Comparison of ENCODE assay signal across 8 cellular contexts in the genomic region with DNA sequence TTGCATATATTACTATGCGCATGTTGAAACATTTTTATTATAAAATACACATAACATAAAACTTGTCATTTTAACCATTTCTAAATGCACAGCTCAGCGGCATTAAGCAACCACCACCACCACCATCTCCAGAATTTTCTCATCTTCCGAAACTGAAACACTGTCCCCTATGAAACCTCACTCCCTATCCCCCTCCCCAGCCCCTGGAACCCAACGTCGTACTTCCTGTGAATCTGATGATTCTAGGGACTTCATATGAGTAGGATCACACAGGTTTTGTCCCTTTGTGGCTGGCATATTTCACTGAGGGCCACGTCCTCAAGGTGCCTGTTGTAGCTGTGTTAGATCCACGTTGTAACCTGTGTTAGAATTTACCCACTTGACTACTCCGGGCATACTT. TPM values are rescaled to one million over a fixed set of nuclear protein-coding genes. Genes with fewer than 3 reads are reported as not detected.
DNase-seq lines count a peak whose midpoint lies in the region; ATAC-seq and TF ChIP-seq lines count a peak whose summit lies in the region.

No MANE protein-coding gene starts in this region.

- H3K4me1 ChIP-seq in Karpas-422 (ENCODE audit: low read length) = peaks cover 16% of the 10 kb centered on the region

- H4K20me1 ChIP-seq in Karpas-422 (ENCODE audit: insufficient read depth, low read depth, low read length) = peaks cover 22% of the 10 kb centered on the region

- peak overlapping the region; percentile 91 for H3K4me3 Mint-ChIP-seq in central memory CD8-positive, alpha-beta T cell
- H3K4me3 Mint-ChIP-seq in nephron progenitor cell = peak overlapping the region; percentile 84

- H3K4me3 ChIP-seq in Karpas-422 (ENCODE audit: low read length) = peak overlapping the region; percentile 86

- H3K27me3 ChIP-seq in Karpas-422 (ENCODE audit: low read length) = no peaks in the 10 kb centered on the region

- H3K9me3 ChIP-seq in Karpas-422 (ENCODE audit: low read length) = no peaks in the 10 kb centered on the region

- H3K27me3 Mint-ChIP-seq in central memory CD8-positive, alpha-beta T cell = no peaks in the 10 kb centered on the region
- H3K27me3 Mint-ChIP-seq in nephron progenitor cell (ENCODE audit: low read depth, poor library complexity) = no peaks in the 10 kb centered on the region

- H3K79me2 ChIP-seq in Karpas-422 (ENCODE audit: low read length) = peaks cover 35% of the 10 kb centered on the region

- no peaks in the 10 kb centered on the region for H3K9me3 Mint-ChIP-seq in central memory CD8-positive, alpha-beta T cell
- H3K9me3 Mint-ChIP-seq in nephron progenitor cell = no peaks in the 10 kb centered on the region

- peaks cover 28% of the 10 kb centered on the region for H3K4me1 Mint-ChIP-seq in central memory CD8-positive, alpha-beta T cell
- H3K4me1 Mint-ChIP-seq in nephron progenitor cell = peaks cover 17% of the 10 kb centered on the region

- ATAC-seq in central memory CD8-positive, alpha-beta T cell (replicated peaks; ENCODE audit: extremely low read depth, poor library complexity, severe bottlenecking) = no peak

- H2AFZ ChIP-seq in Karpas-422 (ENCODE audit: low read length) = peak overlapping the region; percentile 95; the same call in 1 of the 2 replicates

- peaks cover 13% of the 10 kb centered on the region for H3K36me3 Mint-ChIP-seq in central memory CD8-positive, alpha-beta T cell (ENCODE audit: insufficient read depth)
- peaks cover 6% of the 10 kb centered on the region for H3K36me3 Mint-ChIP-seq in nephron progenitor cell (ENCODE audit: low read depth)

- no peaks in the 10 kb centered on the region for H3K9me2 ChIP-seq in Karpas-422 (replicated peaks; ENCODE audit: insufficient read depth, low read length)

- no peak for DNase-seq in Karpas-422
- no peak for DNase-seq in central memory CD8-positive, alpha-beta T cell (ENCODE audit: low spot score in 2 of 2)
- DNase-seq in nephron progenitor cell = no peak
- no peak for DNase-seq in stimulated activated naive CD4-positive, alpha-beta T cell treated with Interleukin-2 at 50 U/mL for 16 hours (lab: John Stamatoyannopoulos, UW)
- no peak for DNase-seq in SW480 (ENCODE audit: low spot score)
- no peak for DNase-seq in stimulated activated CD4-positive, alpha-beta T cell treated with anti-CD3 and anti-CD28 coated beads, Interleukin-12 subunit alpha, Interleukin-12 subunit beta, amount 100 ng/mL, for 4 hours
- DNase-seq in NCI-H1092 treated with DMSO at 0.1 percent for 48 hours (lab: John Stamatoyannopoulos, UW) = no peak

- peak overlapping the region; percentile 98 for H3K27ac Mint-ChIP-seq in central memory CD8-positive, alpha-beta T cell (ENCODE audit: low read depth)
- H3K27ac Mint-ChIP-seq in nephron progenitor cell = peak overlapping the region; percentile 64

- H3K36me3 ChIP-seq in Karpas-422 (ENCODE audit: insufficient read depth, low read length) = no peaks in the 10 kb centered on the region

- peak overlapping the region; percentile 85 for H3K4me2 ChIP-seq in Karpas-422 (ENCODE audit: low read depth, low read length, poor library complexity, severe bottlenecking)

- H3K9ac ChIP-seq in Karpas-422 (ENCODE audit: low read length) = peak overlapping the region; percentile 88

- TF ChIP-seq CTCF in C4-2B (conservative IDR thresholded peaks at IDR 0.05) (no peak), nephron progenitor cell (IDR thresholded peaks at IDR 0.05) (no peak)

- H3K27ac ChIP-seq in C4-2B (peak overlapping the region; percentile 87), Karpas-422 (ENCODE audit: low read length) (no peak overlapping the region)

RNA-seq across cellular contexts. Expression of a gene that starts 0.7 kb away (rescaled TPM):
- total RNA-seq in Karpas-422 (2014; rRNA removed; shearing (Covaris generic); ENCODE audit: low replicate concordance) = 106 and 270 TPM in 2 replicates

RNA-seq across cellular contexts. Expression of a gene that starts 28.8 kb away (rescaled TPM):
- not detected in 2 replicates for total RNA-seq in Karpas-422 (2014; rRNA removed; shearing (Covaris generic); ENCODE audit: low replicate concordance)

RNA-seq across cellular contexts. Expression of a gene that starts 57.7 kb away (rescaled TPM):
- total RNA-seq in Karpas-422 (2014; rRNA removed; shearing (Covaris generic); ENCODE audit: low replicate concordance) = 23.0 and 40.3 TPM in 2 replicates

RNA-seq across cellular contexts. Expression of a gene that starts 57.9 kb away (rescaled TPM):
- 0.71 and 1.1 TPM in 2 replicates for total RNA-seq in Karpas-422 (2014; rRNA removed; shearing (Covaris generic); ENCODE audit: low replicate concordance)

RNA-seq across cellular contexts. Expression of a gene that starts 57.9 kb away (rescaled TPM):
- total RNA-seq in Karpas-422 (2014; rRNA removed; shearing (Covaris generic); ENCODE audit: low replicate concordance) = 7.2 and 29.3 TPM in 2 replicates
